ENCODE assay signal across 11 cellular contexts in the genomic region with DNA sequence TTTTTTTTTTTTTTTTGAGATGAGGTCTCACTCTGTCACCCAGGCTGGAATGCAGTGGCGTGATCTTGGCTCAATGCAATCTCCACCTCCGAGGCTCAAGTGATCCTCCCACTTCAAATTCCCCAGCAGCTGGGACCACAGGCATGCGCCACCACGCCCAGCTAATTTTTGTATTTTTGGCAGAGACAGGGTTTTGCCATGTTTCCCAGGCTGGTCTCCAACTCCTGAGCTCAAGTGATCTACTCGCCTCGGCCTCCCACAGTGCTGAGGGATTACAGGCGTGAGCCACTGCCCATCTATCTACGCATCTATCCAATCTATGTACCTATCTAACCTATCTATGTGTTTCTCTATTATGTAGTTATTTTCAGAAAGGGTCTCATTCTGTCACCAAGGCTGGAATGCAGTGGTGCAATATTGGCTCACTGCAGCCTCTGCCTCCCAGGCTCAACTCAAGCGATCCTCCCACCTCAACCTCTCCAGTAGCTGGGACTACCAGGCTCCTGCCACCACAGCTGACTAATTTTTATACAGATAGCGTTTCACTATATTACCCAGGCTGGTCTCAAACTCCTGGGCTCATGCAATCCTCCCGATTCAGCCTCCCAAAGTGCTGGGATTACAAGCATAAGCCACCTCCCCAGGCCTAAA. TPM values are rescaled to one million over a fixed set of nuclear protein-coding genes. Genes with fewer than 3 reads are reported as not detected.
DNase-seq lines count a peak whose midpoint lies in the region; ATAC-seq, FAIRE-seq and TF ChIP-seq lines count a peak whose summit lies in the region.
"Had no signal": no experiment of that assay in that cellular context is flagged by ENCODE, and none has a peak within 500 bp of the region (broad histone marks: within the 10 kb centered on the region; RNA-seq: fewer than 3 reads in every experiment).

No MANE protein-coding gene starts in this region.

- ATAC-seq in activated T-cell treated with anti-CD3 and anti-CD28 coated beads, Interleukin-2, amount 50 U/mL, for 72 hours (replicated peaks in 1 of 2), result no peak
- ATAC-seq in HG03139 (IDR thresholded peaks at IDR 0.05; ENCODE audit: unreplicated experiment), result no peak

- H3K9me3 ChIP-seq in kidney (ENCODE audit: control insufficient read depth in 1 of 2, low read length in 2 of 2), result no peaks in the 10 kb centered on the region

- peak in 1 of 2 donors; percentile 12 for DNase-seq in activated T-cell treated with anti-CD3 and anti-CD28 coated beads, Interleukin-2, amount 50 U/mL, for 72 hours
- no peak for DNase-seq in activated T-cell treated with anti-CD3 and anti-CD28 coated beads, Interleukin-2, amount 50 U/mL, for 48 hours
- peak; percentile 83 for DNase-seq in amniotic epithelial cell (ENCODE audit: low read depth)
- peak; percentile 66 for DNase-seq in kidney
- no peak for DNase-seq in type B pancreatic cell (ENCODE audit: extremely low spot score, unreplicated experiment)
- no peak for DNase-seq in cortex of kidney (lab: John Stamatoyannopoulos, UW)
- no peak for DNase-seq in activated CD8-positive, alpha-beta memory T cell treated with anti-CD3 and anti-CD28 coated beads, Interleukin-2, amount 50 U/mL, for 48 hours

- no peak overlapping the region for H3K9ac ChIP-seq in kidney (ENCODE audit: low read length in 2 of 2)

- peaks cover 5% of the 10 kb centered on the region in 2 donors for H3K36me3 ChIP-seq in kidney (ENCODE audit: control insufficient read depth in 1 of 2, insufficient read depth in 2 of 2, low read length in 2 of 2)

- H3K27ac ChIP-seq in kidney (ENCODE audit: low read depth in 2 of 2, low read length in 2 of 2), result no peak overlapping the region

- peaks cover 40% of the 10 kb centered on the region for H3K4me1 Mint-ChIP-seq in activated T-cell treated with anti-CD3 and anti-CD28 coated beads, Interleukin-2, amount 50 U/mL, for 72 hours (ENCODE audit: low read depth)
- H3K4me1 Mint-ChIP-seq in type B pancreatic cell (ENCODE audit: unreplicated experiment), result no peaks in the 10 kb centered on the region

- no peak overlapping the region for H3K4me3 ChIP-seq in kidney (ENCODE audit: low read length in 2 of 2)

- intact Hi-C loops in kidney (cut with DNase I), result no loop called here

- FAIRE-seq in kidney (lab: Jason Lieb, UNC), result no peak
- FAIRE-seq: colon had no signal

- no peaks in the 10 kb centered on the region for H3K4me1 ChIP-seq in kidney (ENCODE audit: control insufficient read depth in 1 of 2, insufficient read depth in 1 of 2, low read depth in 1 of 2, low read length in 2 of 2)

- no peaks in the 10 kb centered on the region for H3K27me3 Mint-ChIP-seq in activated T-cell treated with anti-CD3 and anti-CD28 coated beads, Interleukin-2, amount 50 U/mL, for 72 hours (ENCODE audit: low read depth)
- no peaks in the 10 kb centered on the region for H3K27me3 Mint-ChIP-seq in type B pancreatic cell
- H3K27me3 Mint-ChIP-seq: IgD-negative memory B cell had no signal

- peaks cover 0 to 2% of the 10 kb centered on the region in 2 donors for H3K9me3 Mint-ChIP-seq in activated T-cell treated with anti-CD3 and anti-CD28 coated beads, Interleukin-2, amount 50 U/mL, for 72 hours
- H3K9me3 Mint-ChIP-seq in type B pancreatic cell, result no peaks in the 10 kb centered on the region
- H3K9me3 Mint-ChIP-seq: IgD-negative memory B cell, nephron had no signal

- peak overlapping the region; percentile 59 to 73 for H3K4me3 Mint-ChIP-seq in activated T-cell treated with anti-CD3 and anti-CD28 coated beads, Interleukin-2, amount 50 U/mL, for 72 hours
- H3K4me3 Mint-ChIP-seq in type B pancreatic cell, result peak overlapping the region; percentile 43
- H3K4me3 Mint-ChIP-seq: nephron had no signal

- no peak for TF ChIP-seq CTCF in kidney (IDR thresholded peaks at IDR 0.05; ENCODE audit: borderline replicate concordance, extremely low read depth, insufficient read depth)
- TF ChIP-seq CTCF in type B pancreatic cell (conservative IDR thresholded peaks at IDR 0.05), result no peak

- peaks cover 5 to 15% of the 10 kb centered on the region in 2 donors for H3K36me3 Mint-ChIP-seq in activated T-cell treated with anti-CD3 and anti-CD28 coated beads, Interleukin-2, amount 50 U/mL, for 72 hours (ENCODE audit: insufficient read depth in 2 of 2)
- H3K36me3 Mint-ChIP-seq in type B pancreatic cell, result peaks cover 10% of the 10 kb centered on the region

- H3K27ac Mint-ChIP-seq in activated T-cell treated with anti-CD3 and anti-CD28 coated beads, Interleukin-2, amount 50 U/mL, for 72 hours, result peak overlapping the region; percentile 98
- H3K27ac Mint-ChIP-seq in type B pancreatic cell, result peak overlapping the region; percentile 86

RNA-seq across cellular contexts. Expression of a gene that starts 20.2 kb away (rescaled TPM):
- 100 to 1,000 TPM; 112 to 124 TPM for total RNA-seq in activated T-cell treated with anti-CD3 and anti-CD28 coated beads, Interleukin-2, amount 50 U/mL, for 72 hours
- total RNA-seq in kidney (375 TPM), type B pancreatic cell (ENCODE audit: low replicate concordance) (114 and 132 TPM in 2 replicates)
- polyA plus RNA-seq in kidney (ENCODE audit: insufficient read depth, low read depth, low replicate concordance), result 454 TPM

RNA-seq across cellular contexts. Expression of a gene that starts 33.4 kb away (rescaled TPM):
- 100 to 1,000 TPM; 458 to 468 TPM for total RNA-seq in activated T-cell treated with anti-CD3 and anti-CD28 coated beads, Interleukin-2, amount 50 U/mL, for 72 hours
- 709 TPM for total RNA-seq in kidney
- 345 TPM for polyA plus RNA-seq in kidney (ENCODE audit: insufficient read depth, low read depth, low replicate concordance)
- 300 and 325 TPM in 2 replicates for total RNA-seq in type B pancreatic cell (ENCODE audit: low replicate concordance)

RNA-seq across cellular contexts. Expression of a gene that starts 33.8 kb away (rescaled TPM):
- total RNA-seq in activated T-cell treated with anti-CD3 and anti-CD28 coated beads, Interleukin-2, amount 50 U/mL, for 72 hours, result 10 to 100 TPM; 22.0 to 23.4 TPM
- total RNA-seq in kidney, result 76.7 TPM
- polyA plus RNA-seq in kidney (ENCODE audit: insufficient read depth, low read depth, low replicate concordance), result 83.2 TPM
- total RNA-seq in type B pancreatic cell (ENCODE audit: low replicate concordance), result 25.0 and 31.4 TPM in 2 replicates

RNA-seq across cellular contexts. Expression of a gene that starts 38.5 kb away (rescaled TPM):
- 10 to 100 TPM; 70.2 to 76.5 TPM for total RNA-seq in activated T-cell treated with anti-CD3 and anti-CD28 coated beads, Interleukin-2, amount 50 U/mL, for 72 hours
- total RNA-seq in kidney (72.5 TPM), type B pancreatic cell (ENCODE audit: low replicate concordance) (48.1 and 48.8 TPM in 2 replicates)
- polyA plus RNA-seq in kidney (ENCODE audit: insufficient read depth, low read depth, low replicate concordance), result 28.5 TPM

RNA-seq across cellular contexts. Expression of a gene that starts 43.9 kb away (rescaled TPM):
- total RNA-seq in activated T-cell treated with anti-CD3 and anti-CD28 coated beads, Interleukin-2, amount 50 U/mL, for 72 hours, result 1 to 10 TPM; 7.4 to 7.5 TPM
- total RNA-seq in kidney, result 15.2 TPM
- polyA plus RNA-seq in kidney (ENCODE audit: insufficient read depth, low read depth, low replicate concordance), result 44.1 TPM
- total RNA-seq in type B pancreatic cell (ENCODE audit: low replicate concordance), result 12.5 and 21.6 TPM in 2 replicates

Comparison
In these comparisons a context has a peak if more than half of its experiments do, and no peak if none do; other contexts are left out.
1. DNase-seq: peak in amniotic epithelial cell (single experiment) and kidney (single experiment); none in activated T-cell treated with anti-CD3 and anti-CD28 coated beads, Interleukin-2, amount 50 U/mL, for 48 hours (0 of 2), type B pancreatic cell (single experiment), cortex of kidney (single experiment) and activated CD8-positive, alpha-beta memory T cell treated with anti-CD3 and anti-CD28 coated beads, Interleukin-2, amount 50 U/mL, for 48 hours (single experiment).